In the genomic region with DNA sequence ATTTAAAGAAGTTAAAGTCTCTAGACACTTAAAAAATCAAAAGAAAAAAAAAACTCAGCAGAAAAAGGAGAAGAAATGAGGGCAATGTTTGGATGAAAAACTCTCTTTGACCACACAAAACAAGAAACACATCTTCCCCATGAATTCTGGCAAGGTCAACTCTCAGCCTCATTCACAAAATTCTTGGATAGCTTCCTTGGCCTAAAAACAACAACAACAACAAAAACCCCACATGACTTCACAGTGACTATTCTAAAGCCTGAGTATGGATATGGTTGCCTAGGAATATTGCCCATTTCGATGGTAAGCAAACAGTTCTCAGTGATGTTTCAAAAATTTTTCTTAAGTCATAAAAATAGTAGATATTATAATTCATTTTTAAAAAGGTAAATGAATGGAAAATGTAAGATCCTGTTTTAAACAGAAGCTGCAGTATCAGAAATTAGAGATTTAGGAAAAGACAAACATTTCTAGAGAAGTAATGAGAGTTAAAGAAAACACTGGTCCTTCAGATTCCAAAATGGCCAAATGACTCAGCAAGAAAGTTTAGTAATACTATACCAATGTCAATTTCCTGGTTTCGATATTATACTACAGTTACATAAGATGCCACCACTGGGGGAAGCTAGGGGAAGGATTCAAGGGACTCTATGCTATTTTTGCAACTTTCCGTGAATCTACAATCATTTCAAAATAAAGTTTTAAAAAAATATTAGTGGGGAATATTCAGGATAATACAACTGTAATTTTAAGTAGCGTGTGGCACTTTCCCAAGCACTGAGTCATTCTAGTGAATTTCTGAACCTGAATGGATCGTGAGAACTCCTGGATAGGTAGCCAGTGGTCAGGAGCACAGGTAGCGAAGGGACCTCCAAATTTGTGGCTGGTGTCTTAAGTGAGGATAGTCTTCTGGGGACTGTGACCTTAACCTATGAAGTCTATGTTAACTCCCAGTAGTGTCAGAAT, we compare ENCODE assay signal across 8 cellular contexts. TPM values are rescaled to one million over a fixed set of nuclear protein-coding genes. Genes with fewer than 3 reads are reported as not detected.
DNase-seq lines count a peak whose midpoint lies in the region; ATAC-seq and TF ChIP-seq lines count a peak whose summit lies in the region.

No MANE protein-coding gene starts in this region.

- H3K4ac ChIP-seq in neuronal stem cell (ENCODE audit: low read length) = no peak overlapping the region

- H3K9me3 Mint-ChIP-seq in GM23338 = peaks cover 12% of the 10 kb centered on the region

- H3K79me2 ChIP-seq in GM23338 (replicated peaks; ENCODE audit: insufficient read depth) = peaks cover 52% of the 10 kb centered on the region

- H3K27ac Mint-ChIP-seq in GM23338 = peak overlapping the region; percentile 91

- H2BK120ac ChIP-seq in neuronal stem cell (ENCODE audit: low read depth, low read length) = no peak overlapping the region

- no peaks in the 10 kb centered on the region for H3K36me3 ChIP-seq in GM23338 (ENCODE audit: insufficient read depth)
- peaks cover 26% of the 10 kb centered on the region for H3K36me3 ChIP-seq in SK-N-MC (ENCODE audit: insufficient read depth, low read length)
- H3K36me3 ChIP-seq in skeletal muscle satellite cell (ENCODE audit: insufficient read depth, low read length) = peaks cover 3% of the 10 kb centered on the region
- H3K36me3 ChIP-seq in neuronal stem cell (replicated peaks in 1 of 2; ENCODE audit: control insufficient read depth in 2 of 2, insufficient read depth in 2 of 2, low read length in 2 of 2) = peaks cover 11 to 57% of the 10 kb centered on the region in 2 donors
- H3K36me3 ChIP-seq in H7 (replicated peaks; ENCODE audit: control insufficient read depth, insufficient read depth, low read length) = peaks cover 2% of the 10 kb centered on the region; the same call in 1 of the 2 replicates

- no peak overlapping the region for H3K4me3 Mint-ChIP-seq in GM23338

- H4K20me1 ChIP-seq in GM23338 (replicated peaks; ENCODE audit: insufficient read depth) = 0 out of 2 replicates have a peak, but pooled peaks cover 5% of the 10 kb centered on the region

- peaks cover 4% of the 10 kb centered on the region for H3K79me1 ChIP-seq in neuronal stem cell (ENCODE audit: low read depth, low read length)

- WGBS in neuronal stem cell (ENCODE audit: extremely low coverage in 2 of 2, insufficient read length in 2 of 2, insufficient replicate concordance in 1 of 2), 2 donors = no CpG with 5 or more reads among the region's 6 CpGs

- DNase-seq in GM23338 (ENCODE audit: low spot score) (no peak), SK-N-MC (ENCODE audit: low read depth, low spot score) (no peak), fibroblast of pulmonary artery (ENCODE audit: low read depth) (peak; percentile 71), COLO668 (lab: John Stamatoyannopoulos, UW; ENCODE audit: unreplicated experiment) (no peak), neuronal stem cell (ENCODE audit: low spot score) (no peak), NCI-H82 treated with DMSO at 0.1 percent for 48 hours (lab: John Stamatoyannopoulos, UW; ENCODE audit: unreplicated experiment) (no peak), H7 (no peak)

- H3K4me2 ChIP-seq in GM23338 (no peak overlapping the region), skeletal muscle satellite cell (ENCODE audit: low read length) (peak overlapping the region; percentile 75), neuronal stem cell (ENCODE audit: insufficient read depth, low read length, poor library complexity, severe bottlenecking) (no peak overlapping the region)

- peaks cover 32% of the 10 kb centered on the region; the same call in 2 of the 3 replicates for H3K36me3 Mint-ChIP-seq in GM23338 (ENCODE audit: low read depth)

- H2BK15ac ChIP-seq in neuronal stem cell (ENCODE audit: low read length) = no peak overlapping the region

- no peak overlapping the region for H3K27ac ChIP-seq in GM23338 (ENCODE audit: low read depth)
- peak overlapping the region; percentile 52; the same call in 1 of the 2 replicates for H3K27ac ChIP-seq in SK-N-MC
- no peak overlapping the region for H3K27ac ChIP-seq in neuronal stem cell (replicated peaks; ENCODE audit: low read length)

- no peak overlapping the region for H4K8ac ChIP-seq in neuronal stem cell (ENCODE audit: low read depth, low read length)

- H3K9me3 ChIP-seq in SK-N-MC (ENCODE audit: low read depth, low read length) = 0 out of 2 replicates have a peak, but pooled peaks cover 2% of the 10 kb centered on the region
- H3K9me3 ChIP-seq in skeletal muscle satellite cell (replicated peaks; ENCODE audit: low read length) = no peaks in the 10 kb centered on the region
- peaks cover 3 to 16% of the 10 kb centered on the region in 2 donors for H3K9me3 ChIP-seq in neuronal stem cell (replicated peaks in 1 of 2; ENCODE audit: control insufficient read depth in 2 of 2, insufficient read depth in 1 of 2, low read depth in 1 of 2, low read length in 2 of 2)

- H3K14ac ChIP-seq in neuronal stem cell (ENCODE audit: low read length) = no peak overlapping the region

- no peak for ATAC-seq in GM23338

- no peak overlapping the region for H3K18ac ChIP-seq in neuronal stem cell (ENCODE audit: low read length)

- no peak overlapping the region for H3K23ac ChIP-seq in neuronal stem cell (ENCODE audit: low read depth, low read length, poor library complexity)

- H3K27me3 ChIP-seq in GM23338 (ENCODE audit: insufficient read depth) (no peaks in the 10 kb centered on the region), skeletal muscle satellite cell (ENCODE audit: control insufficient read depth, insufficient read depth, low read length) (no peaks in the 10 kb centered on the region), neuronal stem cell (ENCODE audit: control insufficient read depth in 3 of 3, insufficient read depth in 3 of 3, low read depth in 1 of 3, low read length in 3 of 3) (no peaks in the 10 kb centered on the region), H7 (ENCODE audit: control insufficient read depth, insufficient read depth, low read length) (no peaks in the 10 kb centered on the region)

- H3K4me1 ChIP-seq in GM23338 (ENCODE audit: insufficient read depth) (peaks cover 6% of the 10 kb centered on the region; the same call in 1 of the 2 replicates), skeletal muscle satellite cell (ENCODE audit: control insufficient read depth, insufficient read depth, low read length) (peaks cover 23% of the 10 kb centered on the region), neuronal stem cell (ENCODE audit: control insufficient read depth in 2 of 2, insufficient read depth in 1 of 2, low read depth in 1 of 2, low read length in 2 of 2) (no peaks in the 10 kb centered on the region)

- no peak overlapping the region for H2BK5ac ChIP-seq in neuronal stem cell (ENCODE audit: low read length)

- TF ChIP-seq CTCF in GM23338 (conservative IDR thresholded peaks at IDR 0.05; ENCODE audit: low read depth in 2 of 2) (no peak), fibroblast of pulmonary artery (IDR thresholded peaks at IDR 0.05; ENCODE audit: low read length, missing control alignments) (no peak)

- peaks cover 19% of the 10 kb centered on the region; the same call in 2 of the 3 replicates for H3K4me1 Mint-ChIP-seq in GM23338

- H2AK5ac ChIP-seq in neuronal stem cell (ENCODE audit: low read depth, low read length) = no peak overlapping the region

- H3K27me3 Mint-ChIP-seq in GM23338 (ENCODE audit: insufficient read depth, low read depth, poor library complexity) = no peaks in the 10 kb centered on the region

- no peak overlapping the region for H4K91ac ChIP-seq in neuronal stem cell (ENCODE audit: low read depth, low read length, poor library complexity)

- no peak overlapping the region for H2AFZ ChIP-seq in GM23338
- no peak overlapping the region for H2AFZ ChIP-seq in neuronal stem cell (ENCODE audit: low read length)

- no peak overlapping the region for H3K4me3 ChIP-seq in GM23338
- no peak overlapping the region for H3K4me3 ChIP-seq in SK-N-MC
- no peak overlapping the region for H3K4me3 ChIP-seq in fibroblast of pulmonary artery (replicated peaks; ENCODE audit: low read depth, low read length)
- peak overlapping the region; percentile 38 for H3K4me3 ChIP-seq in skeletal muscle satellite cell (ENCODE audit: low read length)
- no peak overlapping the region for H3K4me3 ChIP-seq in neuronal stem cell (ENCODE audit: low read length in 2 of 2)
- no peak overlapping the region for H3K4me3 ChIP-seq in H7 (ENCODE audit: insufficient read depth, low read depth, low read length)

- no peak overlapping the region for H2BK12ac ChIP-seq in neuronal stem cell (ENCODE audit: low read length)

- H3K9ac ChIP-seq in SK-N-MC (ENCODE audit: insufficient read length) (no peak overlapping the region), skeletal muscle satellite cell (ENCODE audit: low read depth, low read length) (peak overlapping the region; percentile 24), neuronal stem cell (ENCODE audit: low read depth, low read length, poor library complexity) (no peak overlapping the region)

- H3F3A ChIP-seq in GM23338 (replicated peaks; ENCODE audit: low read depth) = no peaks in the 10 kb centered on the region

- no peaks in the 10 kb centered on the region for H3K9me2 ChIP-seq in GM23338 (ENCODE audit: insufficient read depth)

TF ChIP-seq in GM23338, 12 proteins besides CTCF, POLR2A, EP300 and RAD21 (continues in another document):
- TF ChIP-seq EZH2phosphoT487 (IDR thresholded peaks at IDR 0.05; ENCODE audit: unreplicated experiment) = no peak

RNA-seq across cellular contexts. Expression of a gene that starts 37.8 kb away (rescaled TPM):
- 12.0 and 18.4 TPM in 2 replicates for total RNA-seq in GM23338 (2014; rRNA removed; shearing (Covaris generic))
- polyA plus RNA-seq in GM23338 (2016; fragmentation: Nextera tagmentation; extraction: Ambion mirVana) = 7.0 and 8.2 TPM in 2 replicates
- 7.1 and 13.3 TPM in 2 replicates for total RNA-seq in skeletal muscle satellite cell (2012; rRNA removed)
- polyA plus RNA-seq in neuronal stem cell (2013, experiment 1 of 2) = 16.8 TPM
- 15.5 TPM for polyA plus RNA-seq in neuronal stem cell (2013, experiment 2 of 2)
- total RNA-seq in H7 (2014; rRNA removed; shearing (Covaris generic)) = 24.5 and 29.9 TPM in 2 replicates
